ENCODE assay signal across 28 cellular contexts in genomic region chr14:64948612-64949210, GRCh38. TPM values are rescaled to one million over a fixed set of nuclear protein-coding genes. Genes with fewer than 3 reads are reported as not detected.
"Had no signal": no experiment of that assay in that cellular context is flagged by ENCODE, and none has a peak within 500 bp of the region (broad histone marks: within the 10 kb centered on the region; RNA-seq: fewer than 3 reads in every experiment).

No MANE protein-coding gene starts in this region.

- H3K27ac ChIP-seq: ascending aorta, epithelial cell of prostate, esophagus squamous epithelium, lower lobe of right lung, pancreas, prostate gland, thoracic aorta had no signal

- H3K9me3 ChIP-seq: ascending aorta, esophagus squamous epithelium, lower lobe of right lung, pancreas, prostate gland, thoracic aorta had no signal

- H3K27me3 ChIP-seq: ascending aorta, esophagus squamous epithelium, pancreas had no signal

- H3K36me3 ChIP-seq: thoracic aorta had no signal

- DNase-seq: activated CD4-positive, alpha-beta memory T cell treated with anti-CD3 and anti-CD28 coated beads for 36 hours; activated CD4-positive, alpha-beta T cell treated with anti-CD3 and anti-CD28 coated beads, Interleukin-2, amount 10 ng/mL, durations not matched to agents 24 days and 14 days; activated CD4-positive, CD25-positive, alpha-beta regulatory T cell treated with anti-CD3 and anti-CD28 coated beads, Interleukin-2, amount 50 U/mL, for 72 hours; activated CD8-positive, alpha-beta memory T cell treated with anti-CD3 and anti-CD28 coated beads, Interleukin-2, amount 50 U/mL, for 48 hours; activated gamma-delta T cell; activated naive CD4-positive, alpha-beta T cell treated with anti-CD3 and anti-CD28 coated beads, Interleukin-2, amount 10 ng/mL, durations not matched to agents 7 days and 5 days; activated naive CD8-positive, alpha-beta T cell treated with anti-CD3 and anti-CD28 coated beads, Interleukin-2, amount 10 ng/mL, durations not matched to agents 7 days and 5 days; esophagus squamous epithelium; foreskin melanocyte; left colon; lower lobe of right lung; mesenchymal stem cell; naive thymus-derived CD8-positive, alpha-beta T cell; nucleus accumbens; stimulated activated CD4-positive, alpha-beta T cell treated with anti-CD3 and anti-CD28 coated beads, Interleukin-2, amount 100 ng/mL, for 48 hours; stimulated activated naive CD8-positive, alpha-beta T cell treated with anti-CD3 and anti-CD28 coated beads, Interleukin-15, Interleukin-2, amounts not matched to agents 100 U/mL and 50 U/mL, for 24 hours; T-helper 17 cell; T1000 had no signal

- H3K4me1 ChIP-seq: lower lobe of right lung, prostate gland had no signal

- FAIRE-seq: endometrium, keratinocyte, pancreas had no signal

- H3K4me3 ChIP-seq: ascending aorta, esophagus squamous epithelium, lower lobe of right lung, pancreas, prostate gland, thoracic aorta had no signal

- ATAC-seq: left colon; lower lobe of right lung; naive thymus-derived CD8-positive, alpha-beta T cell; pancreas; stimulated activated naive CD8-positive, alpha-beta T cell treated with anti-CD3 and anti-CD28 coated beads, Interleukin-15, Interleukin-2, amounts not matched to agents 100 U/mL and 50 U/mL, for 24 hours; T-helper 17 cell had no signal

RNA-seq across cellular contexts. Expression of gene GPX2, which starts 6.2 kb away (rescaled TPM):
- total RNA-seq: activated CD4-positive, alpha-beta memory T cell treated with anti-CD3 and anti-CD28 coated beads for 36 hours; activated CD4-positive, alpha-beta T cell treated with anti-CD3 and anti-CD28 coated beads, Interleukin-2, amount 10 ng/mL, durations not matched to agents 24 days and 14 days; activated naive CD8-positive, alpha-beta T cell treated with anti-CD3 and anti-CD28 coated beads, Interleukin-2, amount 10 ng/mL, durations not matched to agents 7 days and 5 days; ascending aorta; chondrocyte; glomerular endothelial cell; lower lobe of right lung; naive thymus-derived CD8-positive, alpha-beta T cell; neural crest cell; T-helper 17 cell had no signal
